Comparison of ENCODE assay signal across 27 cellular contexts in the genomic region with DNA sequence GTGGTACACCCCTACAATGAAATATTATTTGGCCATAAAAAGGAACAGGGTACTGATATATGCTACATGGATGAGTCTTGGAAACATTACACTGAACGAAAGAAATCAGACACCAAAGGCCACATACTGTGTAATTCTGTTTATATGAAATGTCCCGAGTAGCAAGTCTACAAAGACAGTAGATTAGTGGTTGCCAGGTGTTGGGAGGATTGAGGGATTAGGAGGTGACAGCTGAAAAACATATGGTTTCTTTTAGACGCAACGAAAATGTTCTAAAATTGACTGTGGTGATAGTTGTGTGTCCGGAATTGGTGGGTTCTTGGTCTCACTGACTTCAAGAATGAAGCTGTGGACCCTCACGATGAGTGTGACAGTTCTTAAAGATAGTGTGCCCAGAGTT. TPM values are rescaled to one million over a fixed set of nuclear protein-coding genes. Genes with fewer than 3 reads are reported as not detected.
DNase-seq lines count a peak whose midpoint lies in the region; ATAC-seq, FAIRE-seq and TF ChIP-seq lines count a peak whose summit lies in the region.
"Had no signal": no experiment of that assay in that cellular context is flagged by ENCODE, and none has a peak within 500 bp of the region (broad histone marks: within the 10 kb centered on the region; RNA-seq: fewer than 3 reads in every experiment).

No MANE protein-coding gene starts in this region.

- no peaks in the 10 kb centered on the region for H3K79me2 ChIP-seq in keratinocyte (ENCODE audit: control insufficient read depth, insufficient read depth, low read length)

- H3K4me1 ChIP-seq in SJCRH30 (peaks cover 8% of the 10 kb centered on the region), keratinocyte (ENCODE audit: control insufficient read depth, extremely low read depth, insufficient read depth, low read length) (no peaks in the 10 kb centered on the region), lower lobe of right lung (no peaks in the 10 kb centered on the region), heart right ventricle (no peaks in the 10 kb centered on the region), mucosa of descending colon (ENCODE audit: low read depth) (no peaks in the 10 kb centered on the region)
- H3K4me1 ChIP-seq: A549, BLaER1 had no signal

- H3K9me3 ChIP-seq in SJCRH30 (replicated peaks) (no peaks in the 10 kb centered on the region), keratinocyte (ENCODE audit: control insufficient read depth, low read depth, low read length) (no peaks in the 10 kb centered on the region), lower lobe of right lung (no peaks in the 10 kb centered on the region), heart right ventricle (peaks cover 0 to 8% (median 0%) of the 10 kb centered on the region in 11 donors), mucosa of descending colon (no peaks in the 10 kb centered on the region)
- H3K9me3 ChIP-seq: A549 had no signal

- H3K36me3 ChIP-seq in SJCRH30 = no peaks in the 10 kb centered on the region
- H3K36me3 ChIP-seq in keratinocyte (ENCODE audit: control insufficient read depth in 2 of 2, extremely low read depth in 1 of 2, insufficient read depth in 2 of 2, low read length in 2 of 2) = no peaks in the 10 kb centered on the region
- peaks cover 3% of the 10 kb centered on the region for H3K36me3 ChIP-seq in lower lobe of right lung
- H3K36me3 ChIP-seq in heart right ventricle = peaks cover 0 to 13% (median 0%) of the 10 kb centered on the region in 9 donors
- H3K36me3 ChIP-seq in mucosa of descending colon (ENCODE audit: low read depth) = no peaks in the 10 kb centered on the region

- no peak overlapping the region for H2AFZ ChIP-seq in keratinocyte (ENCODE audit: control insufficient read depth, low read length)
- H2AFZ ChIP-seq: GM23248 had no signal

- 90 to 95% methylated on average over 6 of the region's 6 CpGs for WGBS in heart right ventricle, 2 donors

- H3K4me3 ChIP-seq in SJCRH30 = no peak overlapping the region
- no peak overlapping the region for H3K4me3 ChIP-seq in keratinocyte (ENCODE audit: control insufficient read depth in 2 of 3, extremely low read depth in 1 of 3, insufficient read depth in 2 of 3, low read depth in 1 of 3, low read length in 3 of 3)
- no peak overlapping the region for H3K4me3 ChIP-seq in lower lobe of right lung
- no peak overlapping the region for H3K4me3 ChIP-seq in heart right ventricle
- H3K4me3 ChIP-seq in mucosa of descending colon = no peak overlapping the region
- H3K4me3 ChIP-seq: A549, BLaER1, GM12878, GM23248 had no signal

- H3K4me2 ChIP-seq in keratinocyte (ENCODE audit: control insufficient read depth, extremely low read depth, insufficient read depth, low read depth, low read length) = no peak overlapping the region
- H3K4me2 ChIP-seq: A549, BLaER1 had no signal

- H3K27me3 ChIP-seq in SJCRH30 (peaks cover 3% of the 10 kb centered on the region; the same call in 1 of the 2 replicates), keratinocyte (ENCODE audit: control insufficient read depth, extremely low read depth, insufficient read depth, low read length) (no peaks in the 10 kb centered on the region), lower lobe of right lung (ENCODE audit: low read depth) (no peaks in the 10 kb centered on the region), heart right ventricle (no peaks in the 10 kb centered on the region)
- H3K27me3 ChIP-seq: BLaER1 had no signal

- intact Hi-C loops in lower lobe of right lung (cut with DNase I) (no loop called here), heart right ventricle (cut with DNase I) (no loop called here), mucosa of descending colon (cut with DNase I, micrococcal nuclease) (no loop called here)

- TF ChIP-seq CTCF in D721Med (IDR thresholded peaks at IDR 0.05; ENCODE audit: insufficient read depth, missing control alignments) (no peak), keratinocyte (optimal IDR thresholded peaks at IDR 0.05 in 1 of 3, IDR thresholded peaks at IDR 0.05 in 1 of 3, conservative IDR thresholded peaks at IDR 0.05 in 1 of 3; ENCODE audit: extremely low read depth in 1 of 3, insufficient read depth in 2 of 3, low read length in 3 of 3) (no peak), lower lobe of right lung (IDR thresholded peaks at IDR 0.05) (no peak), heart right ventricle (IDR thresholded peaks at IDR 0.05) (no peak), mucosa of descending colon (IDR thresholded peaks at IDR 0.05) (no peak)

- no peak for DNase-seq in D721Med (ENCODE audit: insufficient read length, low spot score)
- DNase-seq in NCI-H524 treated with DMSO at 0.1 percent for 48 hours (lab: John Stamatoyannopoulos, UW) = peak; percentile 79
- DNase-seq in SJCRH30 = peak; percentile 30 to 64
- no peak for DNase-seq in keratinocyte (ENCODE audit: low read depth, low spot score)
- no peak for DNase-seq in lower lobe of right lung
- DNase-seq in heart right ventricle = no peak
- no peak for DNase-seq in NCI-H187 (lab: John Stamatoyannopoulos, UW)
- no peak for DNase-seq in mucosa of descending colon
- DNase-seq: 8988T; ACHN; Caco-2; CD4-positive, CD25-positive, alpha-beta regulatory T cell; CD8-positive, alpha-beta T cell; DMS 273 treated with DMSO at 0.1 percent for 48 hours; DMS79; EL; GDM1; GM23248; H7; HCEC 1CT had no signal

- no peaks in the 10 kb centered on the region for H4K20me1 ChIP-seq in keratinocyte (ENCODE audit: control insufficient read depth, extremely low read depth, insufficient read depth, low read length)
- H4K20me1 ChIP-seq: BLaER1 had no signal

- no peak overlapping the region for H3K9ac ChIP-seq in keratinocyte (ENCODE audit: control insufficient read depth, extremely low read depth, insufficient read depth, low read length)
- H3K9ac ChIP-seq: BLaER1, GM23248 had no signal

- FAIRE-seq in D721Med (lab: Jason Lieb, UNC) (peak; percentile 32), keratinocyte (lab: Jason Lieb, UNC) (peak; percentile 17)
- FAIRE-seq: A549, GM12878, GM19239, H1 had no signal

- H3K27ac ChIP-seq in SJCRH30 (no peak overlapping the region), keratinocyte (ENCODE audit: control insufficient read depth, insufficient read depth, low read length) (no peak overlapping the region), lower lobe of right lung (no peak overlapping the region), heart right ventricle (no peak overlapping the region)
- H3K27ac ChIP-seq: A549, BLaER1, C4-2B, GM23248 had no signal

- no peaks in the 10 kb centered on the region for H3K9me1 ChIP-seq in keratinocyte (ENCODE audit: control insufficient read depth, extremely low read depth, insufficient read depth, low read length)

- dilution Hi-C loops in keratinocyte (cut with MboI; ENCODE audit: extremely low pct_ligation_motif_present, low sequenced_read_pairs) = no loop called here

- ATAC-seq in lower lobe of right lung (no peak), heart right ventricle (no peak), mucosa of descending colon (no peak)
- ATAC-seq: A549; CD8-positive, alpha-beta T cell; GM12878 had no signal

RNA-seq across cellular contexts. Expression of gene IL17D, which starts 35.1 kb away (rescaled TPM):
- total RNA-seq in SJCRH30 (2014; rRNA removed; shearing (Covaris generic)) = 0.56 and 1.4 TPM in 2 replicates
- polyA plus RNA-seq in keratinocyte (0.07 to 0.09 TPM (median 0.09 TPM) in 3 replicates), heart right ventricle (under 1 TPM; 0.51 to 0.72 TPM)
- polyA plus RNA-seq in keratinocyte (2011; ENCODE audit: low read depth) = not detected
- 0.10 and 0.12 TPM in 2 replicates for polyA plus RNA-seq in keratinocyte (2011; cell fraction: cytosol; rRNA removed)
- polyA plus RNA-seq in keratinocyte (2011; cell fraction: nucleus; rRNA removed) = 0.05 TPM in 1 of 2 replicates, not detected in the other
- polyA plus RNA-seq in keratinocyte (2012; ENCODE audit: low replicate concordance) = 0.85 and 1.7 TPM in 2 replicates
- not detected in 3 replicates for polyA minus RNA-seq in keratinocyte
- not detected for polyA minus RNA-seq in keratinocyte (2011; cell fraction: cytosol; rRNA and poly(A)+ RNA removed)
- polyA minus RNA-seq in keratinocyte (2011; cell fraction: nucleus; rRNA and poly(A)+ RNA removed) = not detected in 2 replicates
- total RNA-seq in lower lobe of right lung (1.5 TPM), heart right ventricle (1 to 10 TPM in 5 of 10 donors, under 1 TPM in 5; 0.30 to 2.2 (median 1.0) TPM), mucosa of descending colon (1 to 10 TPM in 1 of 3 donors, under 1 TPM in 2; 0.41 to 1.5 (median 0.41) TPM)
- total RNA-seq: B cell; CD4-positive, CD25-positive, alpha-beta regulatory T cell; H7 had no signal

RNA-seq across cellular contexts. Expression of gene EEF1AKMT1, which starts 35.1 kb away (rescaled TPM):
- 4.7 and 4.8 TPM in 2 replicates for total RNA-seq in SJCRH30 (2014; rRNA removed; shearing (Covaris generic))
- polyA plus RNA-seq in keratinocyte (9.2 to 11.5 TPM (median 10.1 TPM) in 3 replicates), heart right ventricle (10 to 100 TPM in 1 of 2 donors, 1 to 10 TPM in 1; 9.1 to 10.2 TPM)
- 8.0 TPM for polyA plus RNA-seq in keratinocyte (2011; ENCODE audit: low read depth)
- polyA plus RNA-seq in keratinocyte (2011; cell fraction: cytosol; rRNA removed) = 11.2 and 14.8 TPM in 2 replicates
- polyA plus RNA-seq in keratinocyte (2011; cell fraction: nucleus; rRNA removed) = 5.6 and 7.9 TPM in 2 replicates
- polyA plus RNA-seq in keratinocyte (2012; ENCODE audit: low replicate concordance) = 9.4 and 11.4 TPM in 2 replicates
- 3.8 to 5.5 TPM in 2 of 3 replicates, not detected in the other for polyA minus RNA-seq in keratinocyte
- 11.5 TPM for polyA minus RNA-seq in keratinocyte (2011; cell fraction: cytosol; rRNA and poly(A)+ RNA removed)
- 0.74 and 7.4 TPM in 2 replicates for polyA minus RNA-seq in keratinocyte (2011; cell fraction: nucleus; rRNA and poly(A)+ RNA removed)
- total RNA-seq in lower lobe of right lung (8.7 TPM), heart right ventricle (1 to 10 TPM; 6.1 to 9.9 (median 7.9) TPM), mucosa of descending colon (10 to 100 TPM in 1 of 3 donors, 1 to 10 TPM in 2; 4.9 to 11.6 (median 5.1) TPM)

Comparison
In these comparisons a context has a peak if more than half of its experiments do, and no peak if none do; other contexts are left out.
1. DNase-seq: peak in NCI-H524 treated with DMSO at 0.1 percent for 48 hours (single experiment) and SJCRH30 (2 of 2); none in D721Med (single experiment), keratinocyte (single experiment), lower lobe of right lung (single experiment), heart right ventricle (0 of 2), NCI-H187 (0 of 2) and mucosa of descending colon (0 of 3).